In genomic region chr1:6259491-6260362, GRCh38 we compare ENCODE assay signal across 1 cellular context.
TF ChIP-seq lines count a peak whose summit lies in the region.

No MANE protein-coding gene starts in this region.

TF ChIP-seq in GM23338, 12 proteins besides CTCF, POLR2A, EP300 and RAD21:
- TF ChIP-seq ZNF114 (CRISPR knock-in tag; IDR thresholded peaks at IDR 0.05) (no peak), ZNF331 (CRISPR knock-in tag; IDR thresholded peaks at IDR 0.05; ENCODE audit: low read depth) (no peak), STAT1 (IDR thresholded peaks at IDR 0.05; ENCODE audit: unreplicated experiment) (no peak), POLR2AphosphoS5 (IDR thresholded peaks at IDR 0.05; ENCODE audit: low read depth) (peak; percentile 26; the same call in 1 of the 2 replicates), EZH2phosphoT487 (IDR thresholded peaks at IDR 0.05; ENCODE audit: unreplicated experiment) (no peak), JUNB (IDR thresholded peaks at IDR 0.05; ENCODE audit: unreplicated experiment) (no peak), ZNF462 (CRISPR knock-in tag; IDR thresholded peaks at IDR 0.05) (no peak), CREB1 (CRISPR knock-in tag; IDR thresholded peaks at IDR 0.05; ENCODE audit: low read depth) (peak; percentile 99), ETS1 (IDR thresholded peaks at IDR 0.05) (no peak), NANOG (IDR thresholded peaks at IDR 0.05; ENCODE audit: borderline replicate concordance) (no peak), EZH2 (IDR thresholded peaks at IDR 0.05; ENCODE audit: low read depth, unreplicated experiment) (no peak), REST (IDR thresholded peaks at IDR 0.05; ENCODE audit: unreplicated experiment) (no peak)
